Comparison of ENCODE assay signal across 10 cellular contexts in genomic region chr3:5731100-5731499, GRCh38.
DNase-seq lines count a peak whose midpoint lies in the region; ATAC-seq and TF ChIP-seq lines count a peak whose summit lies in the region.
"Had no signal": no experiment of that assay in that cellular context is flagged by ENCODE, and none has a peak within 500 bp of the region (broad histone marks: within the 10 kb centered on the region; RNA-seq: fewer than 3 reads in every experiment).

No MANE protein-coding gene starts in this region.

- TF ChIP-seq POLR2A in NB4 (IDR thresholded peaks at IDR 0.05; ENCODE audit: extremely low read depth, insufficient read length) = no peak

- no peak overlapping the region for H3K4me3 ChIP-seq in NB4 (ENCODE audit: low read depth, low read length)

- POLR2A ChIA-PET in GM10248 (lab: Yijun Ruan, JAX) = no interaction called here

- CTCF ChIA-PET in GM10248 (lab: Yijun Ruan, JAX) = interaction anchor here (0.7 to 3.2 kb wide), 9 partner anchors 10 to 504 kb away, joined by 3 to 11 read pairs (median 3); no protein-coding TSS in a partner anchor

- ATAC-seq in GM18511 (IDR thresholded peaks at IDR 0.05; ENCODE audit: unreplicated experiment) = peak; percentile 41

- peak; percentile 56 for TF ChIP-seq CTCF in NB4 (IDR thresholded peaks at IDR 0.05; ENCODE audit: low read depth, low read length)
- no peak for TF ChIP-seq CTCF in GM10248 (IDR thresholded peaks at IDR 0.05; ENCODE audit: control extremely low read depth, extremely low read depth, low read depth, missing control alignments)

- peak; percentile 15 for DNase-seq in Ammon's horn (ENCODE audit: low spot score)
- peak; percentile 34 for DNase-seq in NB4 (ENCODE audit: low read depth)
- DNase-seq in iPS-NIHi7 (ENCODE audit: extremely low spot score) = peak; percentile 11
- DNase-seq in activated CD4-positive, alpha-beta T cell treated with anti-CD3 and anti-CD28 coated beads, Interleukin-2, amount 50 U/mL, for 48 hours = no peak
- no peak for DNase-seq in NCI-H187 (lab: John Stamatoyannopoulos, UW)
- no peak for DNase-seq in NCI-H146 treated with DMSO at 0.1 percent for 48 hours (lab: John Stamatoyannopoulos, UW; ENCODE audit: unreplicated experiment)
- no peak for DNase-seq in GM10248 (ENCODE audit: extremely low spot score)
- DNase-seq: IMR-90; stimulated activated CD4-positive, alpha-beta T cell treated with anti-CD3 and anti-CD28 coated beads, Interleukin-2, amount 100 ng/mL, for 48 hours had no signal

Comparison
In these comparisons a context has a peak if more than half of its experiments do, and no peak if none do; other contexts are left out.
1. DNase-seq: peak in Ammon's horn (single experiment), NB4 (single experiment) and iPS-NIHi7 (single experiment); none in activated CD4-positive, alpha-beta T cell treated with anti-CD3 and anti-CD28 coated beads, Interleukin-2, amount 50 U/mL, for 48 hours (0 of 2), NCI-H187 (0 of 2), NCI-H146 treated with DMSO at 0.1 percent for 48 hours (single experiment) and GM10248 (single experiment).